Comparison of ENCODE assay signal across 10 cellular contexts in genomic region chr11:75555079-75555811, GRCh38. TPM values are rescaled to one million over a fixed set of nuclear protein-coding genes. Genes with fewer than 3 reads are reported as not detected.
A peak's percentile ranks its signal among the peaks of the same experiment; 100 is the strongest.
DNase-seq lines count a peak whose midpoint lies in the region; ATAC-seq and TF ChIP-seq lines count a peak whose summit lies in the region.
"Had no signal": no experiment of that assay in that cellular context is flagged by ENCODE, and none has a peak within 500 bp of the region (broad histone marks: within the 10 kb centered on the region; RNA-seq: fewer than 3 reads in every experiment).

No MANE protein-coding gene starts in this region.

- intact Hi-C loops in right lobe of liver (cut with DNase I): no loop called here
- intact Hi-C loops in aorta (cut with DNase I): no loop called here

- no peaks in the 10 kb centered on the region for H3K27me3 Mint-ChIP-seq in progenitor cell of endocrine pancreas

- DNase-seq in right lobe of liver (no peak), fibroblast of lung (ENCODE audit: low read depth in 2 of 2) (no peak), progenitor cell of endocrine pancreas (ENCODE audit: low spot score, unreplicated experiment) (no peak), aorta (no peak), left lobe of liver (ENCODE audit: low spot score) (no peak)
- no peak for DNase-seq in activated CD4-positive, alpha-beta T cell treated with anti-CD3 and anti-CD28 coated beads for 4 hours
- no peak for DNase-seq in effector CD8-positive, alpha-beta T cell (lab: John Stamatoyannopoulos, UW)
- DNase-seq: stimulated activated CD4-positive, alpha-beta T cell treated with anti-CD3 and anti-CD28 coated beads, Interleukin-12 subunit alpha, Interleukin-12 subunit beta, amount 100 ng/mL, for 4 hours; stimulated activated CD8-positive, alpha-beta memory T cell treated with anti-CD3 and anti-CD28 coated beads, Interleukin-4, amount 100 ng/mL, for 48 hours had no signal

- H3K27me3 ChIP-seq in liver (ENCODE audit: control insufficient read depth in 4 of 4, insufficient read depth in 4 of 4, low read length in 3 of 4): no peaks in the 10 kb centered on the region
- no peaks in the 10 kb centered on the region for H3K27me3 ChIP-seq in right lobe of liver
- H3K27me3 ChIP-seq in fibroblast of lung (ENCODE audit: control insufficient read depth, insufficient read depth, low read length): no peaks in the 10 kb centered on the region
- no peaks in the 10 kb centered on the region for H3K27me3 ChIP-seq in aorta (ENCODE audit: control insufficient read depth in 1 of 2, insufficient read depth in 2 of 2, low read length in 1 of 2)

- H2AFZ ChIP-seq in fibroblast of lung (ENCODE audit: low read length): no peak overlapping the region

- TF ChIP-seq POLR2A in right lobe of liver (IDR thresholded peaks at IDR 0.05): no peak

- H3K9ac ChIP-seq in liver (ENCODE audit: low read depth in 1 of 2, low read length in 2 of 2) (no peak overlapping the region), fibroblast of lung (ENCODE audit: insufficient read depth, low read length) (peak overlapping the region; percentile 64)

- H3K4me1 Mint-ChIP-seq in progenitor cell of endocrine pancreas (ENCODE audit: low read depth): peaks cover 6% of the 10 kb centered on the region

- 89% methylated on average over 12 of the region's 12 CpGs for WGBS in liver
- WGBS in right lobe of liver (ENCODE audit: insufficient coverage, low coverage, low lambda C conversion rate, missing lambda C conversion rate): 79% methylated on average over 10 of the region's 12 CpGs
- 23 to 28% methylated on average over 12 of the region's 12 CpGs for WGBS in aorta, 2 donors

- no peak overlapping the region for H3K4me3 Mint-ChIP-seq in progenitor cell of endocrine pancreas (ENCODE audit: low read depth)

- H3K27ac Mint-ChIP-seq in progenitor cell of endocrine pancreas: peak overlapping the region; percentile 1

- TF ChIP-seq RAD21 in liver (IDR thresholded peaks at IDR 0.05): no peak

- peak overlapping the region; percentile 87 for H3K4me2 ChIP-seq in fibroblast of lung (ENCODE audit: extremely low read depth, insufficient read depth, low read length)

- ATAC-seq in right lobe of liver (no peak), aorta (ENCODE audit: low FRiP score) (no peak), left lobe of liver (no peak)

- TF ChIP-seq CTCF in liver (IDR thresholded peaks at IDR 0.05; ENCODE audit: low read depth, low read length, missing input control): no peak
- TF ChIP-seq CTCF in right lobe of liver (IDR thresholded peaks at IDR 0.05): no peak
- no peak for TF ChIP-seq CTCF in fibroblast of lung (conservative IDR thresholded peaks at IDR 0.05 in 1 of 2, IDR thresholded peaks at IDR 0.05 in 1 of 2; ENCODE audit: low read depth in 1 of 2, low read length in 2 of 2)
- no peak for TF ChIP-seq CTCF in progenitor cell of endocrine pancreas (IDR thresholded peaks at IDR 0.05; ENCODE audit: unreplicated experiment)

- H3K36me3 ChIP-seq in liver (ENCODE audit: control insufficient read depth in 4 of 4, insufficient read depth in 3 of 4, low read depth in 1 of 4, low read length in 3 of 4) (no peaks in the 10 kb centered on the region), right lobe of liver (no peaks in the 10 kb centered on the region), fibroblast of lung (ENCODE audit: control insufficient read depth, insufficient read depth, low read length) (no peaks in the 10 kb centered on the region), aorta (ENCODE audit: control insufficient read depth in 1 of 2, insufficient read depth in 2 of 2, low read length in 1 of 2) (no peaks in the 10 kb centered on the region)

- H3K9me3 ChIP-seq in liver (ENCODE audit: control insufficient read depth in 4 of 4, low read length in 3 of 4): no peaks in the 10 kb centered on the region
- H3K9me3 ChIP-seq in right lobe of liver: no peaks in the 10 kb centered on the region
- H3K9me3 ChIP-seq in fibroblast of lung (ENCODE audit: control insufficient read depth, insufficient read depth, low read depth, low read length): no peaks in the 10 kb centered on the region
- no peaks in the 10 kb centered on the region for H3K9me3 ChIP-seq in aorta (ENCODE audit: control insufficient read depth, low read length)

- H3K36me3 Mint-ChIP-seq in progenitor cell of endocrine pancreas (ENCODE audit: insufficient read depth): no peaks in the 10 kb centered on the region

- H3K4me1 ChIP-seq in liver (ENCODE audit: control insufficient read depth in 4 of 4, insufficient read depth in 4 of 4, low read length in 3 of 4): peaks cover 0 to 3% (median 0%) of the 10 kb centered on the region in 4 donors
- H3K4me1 ChIP-seq in right lobe of liver: no peaks in the 10 kb centered on the region
- H3K4me1 ChIP-seq in fibroblast of lung (ENCODE audit: control insufficient read depth, extremely low read depth, insufficient read depth, low read length): peaks cover 43% of the 10 kb centered on the region
- H3K4me1 ChIP-seq in aorta (ENCODE audit: control insufficient read depth in 1 of 2, insufficient read depth in 2 of 2, low read length in 2 of 2): no peaks in the 10 kb centered on the region

- no peaks in the 10 kb centered on the region for H3K79me2 ChIP-seq in fibroblast of lung (ENCODE audit: control insufficient read depth, insufficient read depth, low read length)

- no peaks in the 10 kb centered on the region for H4K20me1 ChIP-seq in fibroblast of lung (ENCODE audit: control insufficient read depth, extremely low read depth, insufficient read depth, low read length)

- no peak overlapping the region for H3K4me3 ChIP-seq in liver (ENCODE audit: low read depth in 1 of 3, low read length in 3 of 3)
- H3K4me3 ChIP-seq in right lobe of liver: no peak overlapping the region
- H3K4me3 ChIP-seq in fibroblast of lung (replicated peaks in 1 of 4; ENCODE audit: control extremely low read depth in 1 of 4, insufficient read depth in 1 of 4, low read depth in 3 of 4, low read length in 4 of 4): peak overlapping the region; percentile 20 to 38 (median 24)
- H3K4me3 ChIP-seq in aorta (ENCODE audit: low read length in 2 of 2): no peak overlapping the region

- no peaks in the 10 kb centered on the region for H3K9me3 Mint-ChIP-seq in progenitor cell of endocrine pancreas (ENCODE audit: low read depth)

- H3K27ac ChIP-seq in liver (ENCODE audit: low read depth in 1 of 2, low read length in 2 of 2) (peak overlapping the region; percentile 51 to 79), right lobe of liver (peak overlapping the region in 1 of 3 donors; percentile 54), fibroblast of lung (ENCODE audit: insufficient read depth, low read length) (peak overlapping the region; percentile 96), aorta (ENCODE audit: low read depth in 1 of 2, low read length in 2 of 2) (peak overlapping the region; percentile 77 to 78)

TF ChIP-seq in liver, 16 proteins besides CTCF, POLR2A, EP300 and RAD21:
- TF ChIP-seq ZBTB33 (IDR thresholded peaks at IDR 0.05): no peak
- TF ChIP-seq FOXA2 (IDR thresholded peaks at IDR 0.05): no peak
- TF ChIP-seq JUND (IDR thresholded peaks at IDR 0.05): no peak
- no peak for TF ChIP-seq EGR1 (IDR thresholded peaks at IDR 0.05; ENCODE audit: low read depth in 2 of 2)
- TF ChIP-seq MAX (IDR thresholded peaks at IDR 0.05): no peak
- no peak for TF ChIP-seq RXRA (IDR thresholded peaks at IDR 0.05)
- no peak for TF ChIP-seq HNF4A (conservative IDR thresholded peaks at IDR 0.05)
- no peak for TF ChIP-seq SP1 (IDR thresholded peaks at IDR 0.05)

RNA-seq across cellular contexts. Expression of gene SERPINH1, which starts 6.8 kb away (rescaled TPM):
- total RNA-seq in liver (100 to 1,000 TPM in 1 of 2 donors, 10 to 100 TPM in 1; 95.3 to 118 TPM), right lobe of liver (10 to 100 TPM; 14.6 to 44.3 (median 33.8) TPM), fibroblast of lung (750 and 828 TPM in 2 replicates), progenitor cell of endocrine pancreas (223 and 234 TPM in 2 replicates), aorta (100 to 1,000 TPM; 206 to 256 TPM), left lobe of liver (21.6 TPM)
- polyA plus RNA-seq in liver (10 to 100 TPM in 1 of 2 donors, 1 to 10 TPM in 1; 5.0 to 42.1 TPM), fibroblast of lung (373 and 491 TPM in 2 replicates), aorta (100 to 1,000 TPM in 1 of 2 donors, 10 to 100 TPM in 1; 59.4 to 112 TPM)
- 777 and 1,001 TPM in 2 replicates for polyA plus RNA-seq in fibroblast of lung (2012)
- polyA minus RNA-seq in fibroblast of lung (ENCODE audit: low replicate concordance): 802 and 1,363 TPM in 2 replicates

RNA-seq across cellular contexts. Expression of gene GDPD5, which starts 29.5 kb away (rescaled TPM):
- total RNA-seq in liver (10 to 100 TPM in 1 of 2 donors, 1 to 10 TPM in 1; 4.8 to 22.8 TPM), right lobe of liver (10 to 100 TPM in 1 of 6 experiments, 1 to 10 TPM in 5; 2.0 to 10.7 (median 4.1) TPM), fibroblast of lung (2.5 and 3.3 TPM in 2 replicates), progenitor cell of endocrine pancreas (32.4 and 33.1 TPM in 2 replicates), aorta (10 to 100 TPM; 29.4 to 53.0 TPM), left lobe of liver (9.1 TPM)
- polyA plus RNA-seq in liver (1 to 10 TPM; 3.0 to 3.7 TPM), fibroblast of lung (2.0 and 3.1 TPM in 2 replicates), aorta (10 to 100 TPM in 1 of 2 donors, 1 to 10 TPM in 1; 3.5 to 38.9 TPM)
- 4.1 and 5.3 TPM in 2 replicates for polyA plus RNA-seq in fibroblast of lung (2012)
- polyA minus RNA-seq in fibroblast of lung (ENCODE audit: low replicate concordance): 18.1 and 21.0 TPM in 2 replicates

Comparison
In these comparisons a context has a peak if more than half of its experiments do, and no peak if none do; other contexts are left out.
1. H3K4me3 ChIP-seq: peak in fibroblast of lung (4 of 4); none in liver (0 of 3), right lobe of liver (0 of 3) and aorta (0 of 2).